Comparison of ENCODE assay signal across 11 cellular contexts in genomic region chr2:142010871-142011270, GRCh38.
DNase-seq lines count a peak whose midpoint lies in the region; TF ChIP-seq lines count a peak whose summit lies in the region.
"Had no signal": no experiment of that assay in that cellular context is flagged by ENCODE, and none has a peak within 500 bp of the region (broad histone marks: within the 10 kb centered on the region; RNA-seq: fewer than 3 reads in every experiment).

No MANE protein-coding gene starts in this region.

- no peak for TF ChIP-seq CTCF in astrocyte of the spinal cord (IDR thresholded peaks at IDR 0.05; ENCODE audit: low read depth, low read length)

- no peaks in the 10 kb centered on the region for H3K27me3 Mint-ChIP-seq in CD4-positive, alpha-beta memory T cell
- H3K27me3 Mint-ChIP-seq: B cell; CD8-positive, alpha-beta memory T cell had no signal

- no peak overlapping the region for H3K27ac ChIP-seq in CD4-positive, alpha-beta memory T cell (ENCODE audit: low read depth, low read length)
- H3K27ac ChIP-seq: BLaER1 treated with 17β-estradiol and CSF1 and Interleukin-3, amounts not matched to agents 10 nM and 100 nM had no signal

- H3K36me3 Mint-ChIP-seq in CD4-positive, alpha-beta memory T cell: no peaks in the 10 kb centered on the region
- H3K36me3 Mint-ChIP-seq: CD8-positive, alpha-beta memory T cell had no signal

- H3K27ac Mint-ChIP-seq in CD4-positive, alpha-beta memory T cell: no peak overlapping the region
- H3K27ac Mint-ChIP-seq: B cell; CD8-positive, alpha-beta memory T cell had no signal

- CTCF ChIA-PET in CD4-positive, alpha-beta memory T cell (lab: Charles Lee; ENCODE audit: partially characterized antibody): no interaction called here

- no peaks in the 10 kb centered on the region for H3K4me1 Mint-ChIP-seq in CD4-positive, alpha-beta memory T cell
- H3K4me1 Mint-ChIP-seq: B cell; CD8-positive, alpha-beta memory T cell had no signal

- H3K4me1 ChIP-seq in CD4-positive, alpha-beta memory T cell (ENCODE audit: insufficient read depth, low read length): no peaks in the 10 kb centered on the region
- H3K4me1 ChIP-seq: BLaER1 treated with 17β-estradiol and CSF1 and Interleukin-3, amounts not matched to agents 10 nM and 100 nM; HAP-1 had no signal

- DNase-seq in NCI-H69 (lab: John Stamatoyannopoulos, UW) (peak; percentile 4), astrocyte of the spinal cord (ENCODE audit: low read depth, low spot score) (peak; percentile 45), fibroblast of peridontal ligament (ENCODE audit: extremely low read depth) (peak; percentile 8), NCI-H2107 (lab: John Stamatoyannopoulos, UW) (no peak), posterior vena cava (ENCODE audit: low spot score) (no peak)
- no peak for DNase-seq in CD4-positive, alpha-beta memory T cell
- DNase-seq: CD8-positive, alpha-beta memory T cell; COR-L47 had no signal

- no peaks in the 10 kb centered on the region for H3K9me3 ChIP-seq in CD4-positive, alpha-beta memory T cell (ENCODE audit: control insufficient read depth in 1 of 2, low read length in 2 of 2)
- H3K9me3 ChIP-seq: BLaER1 treated with 17β-estradiol and CSF1 and Interleukin-3, amounts not matched to agents 10 nM and 100 nM; HAP-1 had no signal

- POLR2A ChIA-PET in CD4-positive, alpha-beta memory T cell (lab: Charles Lee; ENCODE audit: partially characterized antibody): no interaction called here

- H3K9me3 Mint-ChIP-seq in CD4-positive, alpha-beta memory T cell: peaks cover 0 to 11% (median 4%) of the 10 kb centered on the region in 8 donors

- H3K36me3 ChIP-seq in CD4-positive, alpha-beta memory T cell (ENCODE audit: insufficient read depth, low read length): no peaks in the 10 kb centered on the region
- H3K36me3 ChIP-seq: BLaER1 treated with 17β-estradiol and CSF1 and Interleukin-3, amounts not matched to agents 10 nM and 100 nM; HAP-1 had no signal

- H3K4me3 ChIP-seq in astrocyte of the spinal cord (ENCODE audit: low read depth, low read length): no peak overlapping the region
- H3K4me3 ChIP-seq in CD4-positive, alpha-beta memory T cell (ENCODE audit: low read length in 2 of 2): no peak overlapping the region
- H3K4me3 ChIP-seq: BLaER1 treated with 17β-estradiol and CSF1 and Interleukin-3, amounts not matched to agents 10 nM and 100 nM; HAP-1 had no signal

- H3K27me3 ChIP-seq in CD4-positive, alpha-beta memory T cell (ENCODE audit: insufficient read depth, low read length): no peaks in the 10 kb centered on the region
- H3K27me3 ChIP-seq: BLaER1 treated with 17β-estradiol and CSF1 and Interleukin-3, amounts not matched to agents 10 nM and 100 nM had no signal

- intact Hi-C loops in CD4-positive, alpha-beta memory T cell (cut with micrococcal nuclease): no loop called here
- intact Hi-C loops in posterior vena cava (cut with DNase I): no loop called here

- in situ Hi-C loops in astrocyte of the spinal cord (cut with HindIII; ENCODE audit: low sequenced_read_pairs): no loop called here

- no peak overlapping the region for H3K4me3 Mint-ChIP-seq in CD4-positive, alpha-beta memory T cell
- H3K4me3 Mint-ChIP-seq: B cell; CD8-positive, alpha-beta memory T cell had no signal

Comparison
In these comparisons a context has a peak if more than half of its experiments do, and no peak if none do; other contexts are left out.
1. DNase-seq: peak in NCI-H69 (single experiment), astrocyte of the spinal cord (single experiment) and fibroblast of peridontal ligament (single experiment); none in NCI-H2107 (single experiment), CD4-positive, alpha-beta memory T cell (0 of 5) and posterior vena cava (single experiment).